Comparison of ENCODE assay signal across 8 cellular contexts in genomic region chr11:2400069-2400760, GRCh38. TPM values are rescaled to one million over a fixed set of nuclear protein-coding genes. Genes with fewer than 3 reads are reported as not detected.
DNase-seq lines count a peak whose midpoint lies in the region; ATAC-seq and TF ChIP-seq lines count a peak whose summit lies in the region.

Gene TSSC4 (plus strand): TSS chr11:2400750. CDS start chr11:2402634, 1,884 bp downstream.

- peaks cover 20 to 24% of the 10 kb centered on the region in 2 donors for H3K4me1 ChIP-seq in thyroid gland

- peak within 1 kb of the TSS; percentile 95 to 97 (median 97) for H3K27ac ChIP-seq in thyroid gland

- H3K27me3 Mint-ChIP-seq in activated naive CD8-positive, alpha-beta T cell treated with anti-CD3 and anti-CD28 coated beads for 36 hours, result no peaks in the 10 kb centered on the region
- H3K27me3 Mint-ChIP-seq in glutamatergic neuron (ENCODE audit: unreplicated experiment), result peaks cover 6% of the 10 kb centered on the region
- H3K27me3 Mint-ChIP-seq in osteocyte (ENCODE audit: unreplicated experiment), result no peaks in the 10 kb centered on the region

- DNase-seq in GM10266 (ENCODE audit: extremely low spot score) (peak; percentile 99), NCI-H1092 treated with DMSO at 0.1 percent for 48 hours (lab: John Stamatoyannopoulos, UW) (peak; percentile 100), SKM-1 treated with dmso at 0.1 percent for 144 hours (lab: John Stamatoyannopoulos, UW; ENCODE audit: unreplicated experiment) (peak; percentile 100), glutamatergic neuron (peak; percentile 97), osteocyte (ENCODE audit: extremely low spot score, unreplicated experiment) (peak; percentile 100), thyroid gland (peak; percentile 100)
- peak; percentile 99 for DNase-seq in activated naive CD8-positive, alpha-beta T cell treated with anti-CD3 and anti-CD28 coated beads for 36 hours

- H3K4me3 Mint-ChIP-seq in activated naive CD8-positive, alpha-beta T cell treated with anti-CD3 and anti-CD28 coated beads for 36 hours, result peak within 1 kb of the TSS; percentile 95
- H3K4me3 Mint-ChIP-seq in glutamatergic neuron (ENCODE audit: unreplicated experiment) (peak within 1 kb of the TSS; percentile 92), osteocyte (ENCODE audit: unreplicated experiment) (peak within 1 kb of the TSS; percentile 87)

- no peaks in the 10 kb centered on the region for H3K9me3 ChIP-seq in thyroid gland

- TF ChIP-seq POLR2A in thyroid gland (IDR thresholded peaks at IDR 0.05), result peak; percentile 22 to 91

- TF ChIP-seq CTCF in GM10266 (IDR thresholded peaks at IDR 0.05; ENCODE audit: control insufficient read depth, insufficient read depth, low read depth, missing control alignments) (peak; percentile 99), glutamatergic neuron (IDR thresholded peaks at IDR 0.05; ENCODE audit: partially characterized antibody, unreplicated experiment) (peak; percentile 98), osteocyte (IDR thresholded peaks at IDR 0.05) (peak; percentile 98), thyroid gland (IDR thresholded peaks at IDR 0.05) (peak; percentile 78 to 100 (median 98))

- peak; percentile 81 for ATAC-seq in HG02610 (IDR thresholded peaks at IDR 0.05; ENCODE audit: unreplicated experiment)

- 0 to 1% methylated on average over 20 to 27 of the region's 65 CpGs for WGBS in thyroid gland, 2 donors

- intact Hi-C loops in thyroid gland (cut with DNase I), result no loop called here

- H3K4me3 ChIP-seq in thyroid gland (replicated peaks in 1 of 3), result peak within 1 kb of the TSS; percentile 92 to 100 (median 93)

- H3K27me3 ChIP-seq in thyroid gland, result no peaks in the 10 kb centered on the region

- H3K4me1 Mint-ChIP-seq in activated naive CD8-positive, alpha-beta T cell treated with anti-CD3 and anti-CD28 coated beads for 36 hours, result peaks cover 12% of the 10 kb centered on the region
- H3K4me1 Mint-ChIP-seq in glutamatergic neuron (ENCODE audit: low read depth, unreplicated experiment), result peaks cover 5% of the 10 kb centered on the region
- H3K4me1 Mint-ChIP-seq in osteocyte (ENCODE audit: unreplicated experiment), result peaks cover 26% of the 10 kb centered on the region

- H3K36me3 ChIP-seq in thyroid gland, result peaks cover 34 to 37% of the 10 kb centered on the region in 2 donors

- peaks cover 2% of the 10 kb centered on the region for H3K36me3 Mint-ChIP-seq in activated naive CD8-positive, alpha-beta T cell treated with anti-CD3 and anti-CD28 coated beads for 36 hours
- H3K36me3 Mint-ChIP-seq in glutamatergic neuron (ENCODE audit: unreplicated experiment) (no peaks in the 10 kb centered on the region), osteocyte (ENCODE audit: unreplicated experiment) (peaks cover 2% of the 10 kb centered on the region)

- H3K9me3 Mint-ChIP-seq in activated naive CD8-positive, alpha-beta T cell treated with anti-CD3 and anti-CD28 coated beads for 36 hours, result no peaks in the 10 kb centered on the region
- peaks cover 5% of the 10 kb centered on the region for H3K9me3 Mint-ChIP-seq in glutamatergic neuron (ENCODE audit: unreplicated experiment)
- H3K9me3 Mint-ChIP-seq in osteocyte (ENCODE audit: unreplicated experiment), result no peaks in the 10 kb centered on the region

- H3K27ac Mint-ChIP-seq in activated naive CD8-positive, alpha-beta T cell treated with anti-CD3 and anti-CD28 coated beads for 36 hours, result peak within 1 kb of the TSS; percentile 82
- peak within 1 kb of the TSS; percentile 64 for H3K27ac Mint-ChIP-seq in glutamatergic neuron (ENCODE audit: unreplicated experiment)
- peak within 1 kb of the TSS; percentile 86 for H3K27ac Mint-ChIP-seq in osteocyte (ENCODE audit: unreplicated experiment)

RNA-seq across cellular contexts. Expression of gene TSSC4, which starts in this region (rescaled TPM):
- total RNA-seq in activated naive CD8-positive, alpha-beta T cell treated with anti-CD3 and anti-CD28 coated beads for 36 hours, result 10 to 100 TPM; 46.9 to 54.2 TPM
- total RNA-seq in glutamatergic neuron (ENCODE audit: unreplicated experiment), result 49.7 TPM
- 50.6 and 54.5 TPM in 2 replicates for total RNA-seq in osteocyte
- total RNA-seq in thyroid gland, result 10 to 100 TPM; 37.5 to 62.3 (median 45.1) TPM

Comparison
In these comparisons a context has a peak if more than half of its experiments do, and no peak if none do; other contexts are left out.
1. Peak in every context shown above with its lines: DNase-seq, ATAC-seq, H3K4me3 ChIP-seq and H3K27ac ChIP-seq.